Comparison of ENCODE assay signal across 7 cellular contexts in genomic region chr16:67393111-67393789, GRCh38. TPM values are rescaled to one million over a fixed set of nuclear protein-coding genes. Genes with fewer than 3 reads are reported as not detected.
DNase-seq lines count a peak whose midpoint lies in the region; ATAC-seq and TF ChIP-seq lines count a peak whose summit lies in the region.

Gene TPPP3, minus strand, starts transcription at chr16:67393498. Its CDS starts 2,387 bp downstream, at chr16:67391111.

- no CpG with 5 or more reads among the region's 56 CpGs for WGBS in neuronal stem cell (ENCODE audit: extremely low coverage in 2 of 2, insufficient read length in 2 of 2, insufficient replicate concordance in 1 of 2), 2 donors
- 12% methylated on average over 40 of the region's 56 CpGs; no CpG with 5 or more reads in 1 of the 2 donors for WGBS in upper lobe of left lung, 2 donors

- peak within 1 kb of the TSS; percentile 66 for H3K9ac ChIP-seq in neuronal stem cell (ENCODE audit: low read depth, low read length, poor library complexity)

- peak within 1 kb of the TSS; percentile 99 for H3K14ac ChIP-seq in neuronal stem cell (ENCODE audit: low read length)

- ATAC-seq in upper lobe of left lung (ENCODE audit: low FRiP score in 2 of 2) = peak; percentile 81 to 83
- no peak for ATAC-seq in HG02623 (IDR thresholded peaks at IDR 0.05; ENCODE audit: unreplicated experiment)

- H3K4me1 ChIP-seq in cardiac muscle cell (ENCODE audit: low read depth) = peaks cover 14% of the 10 kb centered on the region
- H3K4me1 ChIP-seq in neuronal stem cell (ENCODE audit: control insufficient read depth in 2 of 2, insufficient read depth in 1 of 2, low read depth in 1 of 2, low read length in 2 of 2) = peaks cover 47 to 57% of the 10 kb centered on the region in 2 donors
- H3K4me1 ChIP-seq in upper lobe of left lung = peaks cover 47 to 76% (median 63%) of the 10 kb centered on the region in 4 donors

- no peaks in the 10 kb centered on the region for H3K36me3 ChIP-seq in cardiac muscle cell
- H3K36me3 ChIP-seq in neuronal stem cell (replicated peaks in 1 of 2; ENCODE audit: control insufficient read depth in 2 of 2, insufficient read depth in 2 of 2, low read length in 2 of 2) = no peaks in the 10 kb centered on the region
- no peaks in the 10 kb centered on the region for H3K36me3 ChIP-seq in upper lobe of left lung

- peak; percentile 22 for DNase-seq in NCI-H526 treated with DMSO at 0.1 percent for 48 hours (lab: John Stamatoyannopoulos, UW)
- peak; percentile 62 for DNase-seq in amniotic epithelial cell (ENCODE audit: low read depth)
- peak; percentile 83 to 87 for DNase-seq in cardiac muscle cell (ENCODE audit: low read depth in 1 of 2, low spot score in 1 of 2)
- peak; percentile 85 for DNase-seq in neuronal stem cell (ENCODE audit: low spot score)
- peak; percentile 89 to 97 for DNase-seq in upper lobe of left lung

- H2BK5ac ChIP-seq in neuronal stem cell (ENCODE audit: low read length) = peak within 1 kb of the TSS; percentile 77

- peak within 1 kb of the TSS; percentile 29 for H4K8ac ChIP-seq in neuronal stem cell (ENCODE audit: low read depth, low read length)

- H3K4me2 ChIP-seq in neuronal stem cell (ENCODE audit: insufficient read depth, low read length, poor library complexity, severe bottlenecking) = peak within 1 kb of the TSS; percentile 75

- TF ChIP-seq POLR2A in upper lobe of left lung (IDR thresholded peaks at IDR 0.05) = peak in 2 of 4 donors; percentile 33 to 48

- H3K27me3 ChIP-seq in cardiac muscle cell (peaks cover 54% of the 10 kb centered on the region), neuronal stem cell (ENCODE audit: control insufficient read depth in 3 of 3, insufficient read depth in 3 of 3, low read depth in 1 of 3, low read length in 3 of 3) (peaks cover 11 to 38% (median 21%) of the 10 kb centered on the region in 3 experiments), upper lobe of left lung (peaks cover 0 to 13% (median 2%) of the 10 kb centered on the region in 4 donors)

- peak within 1 kb of the TSS; percentile 97 for H2AK5ac ChIP-seq in neuronal stem cell (ENCODE audit: low read depth, low read length)

- TF ChIP-seq CTCF in GM12873 (IDR thresholded peaks at IDR 0.05; ENCODE audit: insufficient read depth, low read depth, low read length, missing control alignments) (peak; percentile 41), cardiac muscle cell (IDR thresholded peaks at IDR 0.05; ENCODE audit: low read depth, low read length) (peak; percentile 65), upper lobe of left lung (IDR thresholded peaks at IDR 0.05) (peak; percentile 67 to 93 (median 84))

- H3K27ac ChIP-seq in cardiac muscle cell = no peak within 1 kb of the TSS
- H3K27ac ChIP-seq in neuronal stem cell (replicated peaks; ENCODE audit: low read length) = no peak within 1 kb of the TSS
- H3K27ac ChIP-seq in upper lobe of left lung = peak within 1 kb of the TSS; percentile 65 to 76 (median 68)

- H3K23ac ChIP-seq in neuronal stem cell (ENCODE audit: low read depth, low read length, poor library complexity) = peak within 1 kb of the TSS; percentile 76

- peak within 1 kb of the TSS; percentile 96 for H2BK120ac ChIP-seq in neuronal stem cell (ENCODE audit: low read depth, low read length)

- H3K4me3 ChIP-seq in cardiac muscle cell = peak within 1 kb of the TSS; percentile 12
- H3K4me3 ChIP-seq in neuronal stem cell (ENCODE audit: low read length in 2 of 2) = peak within 1 kb of the TSS; percentile 41 to 72
- peak within 1 kb of the TSS in 3 of 4 donors; percentile 37 to 65 (median 51) for H3K4me3 ChIP-seq in upper lobe of left lung

- H2BK15ac ChIP-seq in neuronal stem cell (ENCODE audit: low read length) = peak within 1 kb of the TSS; percentile 99

- H3K4ac ChIP-seq in neuronal stem cell (ENCODE audit: low read length) = no peak within 1 kb of the TSS

- peak within 1 kb of the TSS; percentile 86 for H4K91ac ChIP-seq in neuronal stem cell (ENCODE audit: low read depth, low read length, poor library complexity)

- H2BK12ac ChIP-seq in neuronal stem cell (ENCODE audit: low read length) = peak within 1 kb of the TSS; percentile 99

- peak within 1 kb of the TSS; percentile 98 for H3K18ac ChIP-seq in neuronal stem cell (ENCODE audit: low read length)

- H3K79me1 ChIP-seq in neuronal stem cell (ENCODE audit: low read depth, low read length) = peaks cover 5% of the 10 kb centered on the region

- H3K9me3 ChIP-seq in cardiac muscle cell (ENCODE audit: low read depth) = no peaks in the 10 kb centered on the region
- H3K9me3 ChIP-seq in neuronal stem cell (replicated peaks in 1 of 2; ENCODE audit: control insufficient read depth in 2 of 2, insufficient read depth in 1 of 2, low read depth in 1 of 2, low read length in 2 of 2) = peaks cover 0 to 2% of the 10 kb centered on the region in 2 donors
- H3K9me3 ChIP-seq in upper lobe of left lung = no peaks in the 10 kb centered on the region

- TF ChIP-seq EP300 in upper lobe of left lung (IDR thresholded peaks at IDR 0.05) = peak in 1 of 4 donors; percentile 3

- H2AFZ ChIP-seq in neuronal stem cell (ENCODE audit: low read length) = peak within 1 kb of the TSS; percentile 91

RNA-seq across cellular contexts. Expression of gene TPPP3, which starts in this region (rescaled TPM):
- total RNA-seq in cardiac muscle cell (2.5 and 4.6 TPM in 2 replicates), upper lobe of left lung (100 to 1,000 TPM in 4 of 6 donors, 10 to 100 TPM in 2; 40.0 to 167 (median 112) TPM)
- 6.2 and 7.2 TPM in 2 replicates for polyA plus RNA-seq in cardiac muscle cell
- polyA plus RNA-seq in neuronal stem cell (2013, experiment 1 of 2) = 20.8 TPM
- 19.8 TPM for polyA plus RNA-seq in neuronal stem cell (2013, experiment 2 of 2)

Comparison
In these comparisons a context has a peak if more than half of its experiments do, and no peak if none do; other contexts are left out.
1. DNase-seq: peak in every context shown above with its lines; median percentile 93 in upper lobe of left lung; 85 in cardiac muscle cell; 85 in neuronal stem cell; 62 in amniotic epithelial cell; 22 in NCI-H526 treated with DMSO at 0.1 percent for 48 hours.
2. H3K27ac ChIP-seq: peak in upper lobe of left lung (4 of 4); none in cardiac muscle cell (single experiment) and neuronal stem cell (single experiment).
3. Peak in every context shown above with its lines, with median percentiles within 50 percentile points of each other: CTCF ChIP-seq and H3K4me3 ChIP-seq.